In genomic region chr11:104912102-104912501, GRCh38 we compare ENCODE assay signal across 1 cellular context.
TF ChIP-seq lines count a peak whose summit lies in the region.

No MANE protein-coding gene starts in this region.

TF ChIP-seq in GM23338, 12 proteins besides CTCF, POLR2A, EP300 and RAD21 (continued from another document):
- TF ChIP-seq ZNF462 (CRISPR knock-in tag; IDR thresholded peaks at IDR 0.05) = no peak
- no peak for TF ChIP-seq ZNF331 (CRISPR knock-in tag; IDR thresholded peaks at IDR 0.05; ENCODE audit: low read depth)
- no peak for TF ChIP-seq POLR2AphosphoS5 (IDR thresholded peaks at IDR 0.05; ENCODE audit: low read depth)
- no peak for TF ChIP-seq REST (IDR thresholded peaks at IDR 0.05; ENCODE audit: unreplicated experiment)
- TF ChIP-seq ETS1 (IDR thresholded peaks at IDR 0.05) = no peak
- no peak for TF ChIP-seq EZH2 (IDR thresholded peaks at IDR 0.05; ENCODE audit: low read depth, unreplicated experiment)
